In the genomic region with DNA sequence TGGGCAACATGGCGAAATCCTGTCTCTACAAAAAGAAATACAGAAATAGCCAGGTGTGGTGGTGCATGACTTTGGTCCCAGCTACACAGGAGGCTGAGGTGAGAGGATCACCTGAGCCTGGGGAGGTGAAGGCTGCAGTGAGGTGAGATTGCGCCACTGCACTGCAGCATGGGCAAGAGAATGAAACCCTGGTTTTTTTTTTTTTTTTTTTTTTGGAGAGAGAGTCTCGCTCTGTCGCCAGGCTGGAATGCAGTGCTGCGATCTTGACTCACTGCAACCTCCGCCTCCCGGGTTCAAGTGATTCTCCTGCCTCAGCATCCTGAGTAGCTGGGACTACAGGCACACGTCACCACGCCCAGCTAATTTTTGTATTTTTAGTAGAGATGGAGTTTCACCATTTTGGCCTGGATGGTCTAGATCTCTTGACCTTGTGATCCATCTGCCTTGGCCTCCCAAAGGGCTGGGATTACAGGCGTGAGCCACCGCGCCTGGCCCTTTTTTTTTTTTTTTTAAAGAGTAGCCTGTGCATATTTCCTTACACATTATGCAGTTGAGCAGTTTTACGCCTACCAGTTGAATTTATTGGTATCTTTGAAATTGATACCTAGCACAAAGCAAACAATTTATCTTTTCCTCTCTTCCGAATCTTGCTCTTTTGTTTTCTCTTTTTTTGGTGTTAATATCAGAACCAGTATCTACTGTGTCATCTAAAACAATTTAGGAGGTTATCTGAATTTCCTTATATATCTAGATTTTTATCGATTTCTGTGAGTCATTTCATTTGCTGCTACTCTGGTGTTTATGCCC, we compare ENCODE assay signal across 1 cellular context.
TF ChIP-seq lines count a peak whose summit lies in the region.

No MANE protein-coding gene starts in this region.

TF ChIP-seq in H1, 55 proteins besides CTCF, POLR2A, EP300 and RAD21 (continued from another document):
- TF ChIP-seq TBP (IDR thresholded peaks at IDR 0.05; ENCODE audit: low read depth, low read length) (no peak), BACH1 (IDR thresholded peaks at IDR 0.05; ENCODE audit: low read length) (no peak), FOSL1 (IDR thresholded peaks at IDR 0.05; ENCODE audit: insufficient read depth, low read depth, low read length) (no peak)
TF ChIP-seq in H1: peak in this region for 1.
